ENCODE assay signal across 15 cellular contexts in genomic region chr6:11413112-11413687, GRCh38.
DNase-seq lines count a peak whose midpoint lies in the region; ATAC-seq and TF ChIP-seq lines count a peak whose summit lies in the region.
"Had no signal": no experiment of that assay in that cellular context is flagged by ENCODE, and none has a peak within 500 bp of the region (broad histone marks: within the 10 kb centered on the region; RNA-seq: fewer than 3 reads in every experiment).

No MANE protein-coding gene starts in this region.

- DNase-seq in SK-N-SH (no peak), GM20000 (ENCODE audit: low spot score) (no peak), lower lobe of right lung (no peak), NCI-H82 (lab: John Stamatoyannopoulos, UW) (no peak), AG20443 (ENCODE audit: low spot score) (no peak)
- DNase-seq: activated gamma-delta T cell treated with Interleukin-2 at 50 U/mL for 16 hours, DND-41, islet precursor cell, naive B cell, SHP77 had no signal

- no peak for ATAC-seq in SK-N-SH treated with all-trans-retinoic acid at 6 μM for 48 hours
- no peak for ATAC-seq in lower lobe of right lung
- ATAC-seq in HG03439 (IDR thresholded peaks at IDR 0.05; ENCODE audit: unreplicated experiment), result no peak

- no peaks in the 10 kb centered on the region for H3K9me2 ChIP-seq in SK-N-SH

- CTCF ChIA-PET in SK-N-SH (lab: Yijun Ruan, JAX), result no interaction called here

- H3K4me3 ChIP-seq in SK-N-SH (ENCODE audit: low read depth in 2 of 2, low read length in 1 of 2) (no peak overlapping the region), lower lobe of right lung (no peak overlapping the region)
- H3K4me3 ChIP-seq: right atrium auricular region, tibial nerve had no signal

- H3K9ac ChIP-seq in SK-N-SH, result no peak overlapping the region

- H4K20me1 ChIP-seq in SK-N-SH (ENCODE audit: insufficient read depth), result no peaks in the 10 kb centered on the region; the same call in 1 of the 2 replicates

- no peaks in the 10 kb centered on the region for H3K79me2 ChIP-seq in SK-N-SH (ENCODE audit: insufficient read depth)

- no peak for TF ChIP-seq EP300 in SK-N-SH (IDR thresholded peaks at IDR 0.05; ENCODE audit: borderline replicate concordance in 1 of 2, low read depth in 1 of 2, low read length in 1 of 2)

- H3K4me1 ChIP-seq in SK-N-SH (ENCODE audit: control insufficient read depth in 1 of 2, insufficient read depth in 2 of 2, low read depth in 1 of 2, low read length in 1 of 2) (peaks cover 9 to 23% of the 10 kb centered on the region in 2 experiments), lower lobe of right lung (peaks cover 24% of the 10 kb centered on the region)

- TF ChIP-seq CTCF in SK-N-SH (IDR thresholded peaks at IDR 0.05), result peak; percentile 27; the same call in 1 of the 2 replicates
- peak; percentile 6 for TF ChIP-seq CTCF in GM20000 (IDR thresholded peaks at IDR 0.05; ENCODE audit: extremely low read depth, missing control alignments)
- TF ChIP-seq CTCF in VCaP (conservative IDR thresholded peaks at IDR 0.05), result peak; percentile 61
- peak; percentile 11 for TF ChIP-seq CTCF in lower lobe of right lung (IDR thresholded peaks at IDR 0.05)

- no peaks in the 10 kb centered on the region for H3K9me3 ChIP-seq in SK-N-SH
- no peaks in the 10 kb centered on the region for H3K9me3 ChIP-seq in lower lobe of right lung
- H3K9me3 ChIP-seq: right atrium auricular region, tibial nerve had no signal

- no peak for TF ChIP-seq RAD21 in SK-N-SH (IDR thresholded peaks at IDR 0.05; ENCODE audit: low read length)

- intact Hi-C loops in lower lobe of right lung (cut with DNase I), result no loop called here

- POLR2A ChIA-PET in SK-N-SH (lab: Yijun Ruan, JAX), result no interaction called here

- WGBS in SK-N-SH (ENCODE audit: low lambda C conversion rate), result 98% methylated on average over 6 of the region's 6 CpGs

- H3K27ac ChIP-seq in SK-N-SH (ENCODE audit: low read depth in 2 of 2, low read length in 1 of 2), result peak overlapping the region in 1 of 2 experiments; percentile 2; a peak in 1 of 4 replicates
- H3K27ac ChIP-seq in VCaP, result no peak overlapping the region
- no peak overlapping the region for H3K27ac ChIP-seq in lower lobe of right lung

- peaks cover 33% of the 10 kb centered on the region for H3F3A ChIP-seq in SK-N-SH (replicated peaks; ENCODE audit: insufficient read depth)

- H3K27me3 ChIP-seq in SK-N-SH (ENCODE audit: insufficient read depth), result no peaks in the 10 kb centered on the region
- no peaks in the 10 kb centered on the region for H3K27me3 ChIP-seq in lower lobe of right lung (ENCODE audit: low read depth)
- H3K27me3 ChIP-seq: right atrium auricular region, tibial nerve had no signal

- no peak overlapping the region for H3K4me2 ChIP-seq in SK-N-SH

- H2AFZ ChIP-seq in SK-N-SH (ENCODE audit: low read depth), result no peak overlapping the region

- H3K36me3 ChIP-seq in SK-N-SH (replicated peaks in 1 of 2; ENCODE audit: control insufficient read depth in 1 of 2, insufficient read depth in 2 of 2, low read length in 1 of 2) (no peaks in the 10 kb centered on the region), lower lobe of right lung (no peaks in the 10 kb centered on the region)
- H3K36me3 ChIP-seq: right atrium auricular region, tibial nerve had no signal

TF ChIP-seq in SK-N-SH, 30 proteins besides CTCF, POLR2A, EP300 and RAD21:
- no peak for TF ChIP-seq MXI1 (IDR thresholded peaks at IDR 0.05; ENCODE audit: low read depth, low read length)
- no peak for TF ChIP-seq USF2 (IDR thresholded peaks at IDR 0.05; ENCODE audit: borderline replicate concordance, low read depth, low read length)
- 0 out of 2 replicates have a peak, but pooled peaks have one; percentile 21 for TF ChIP-seq YY1 (IDR thresholded peaks at IDR 0.05; ENCODE audit: low read depth)

TF ChIP-seq in SK-N-SH treated with all-trans-retinoic acid at 6 μM for 48 hours, 23 proteins besides CTCF, POLR2A, EP300 and RAD21:
- TF ChIP-seq PATZ1 (CRISPR knock-in tag; IDR thresholded peaks at IDR 0.05; ENCODE audit: borderline replicate concordance) (no peak), PPARA (CRISPR knock-in tag; IDR thresholded peaks at IDR 0.05; ENCODE audit: borderline replicate concordance) (no peak), ZFP30 (CRISPR knock-in tag; IDR thresholded peaks at IDR 0.05) (no peak), ISL1 (CRISPR knock-in tag; IDR thresholded peaks at IDR 0.05) (no peak), ZNF8 (CRISPR knock-in tag; IDR thresholded peaks at IDR 0.05) (no peak), TCF4 (CRISPR knock-in tag; IDR thresholded peaks at IDR 0.05; ENCODE audit: borderline replicate concordance) (no peak)

Comparison
In these comparisons a context has a peak if more than half of its experiments do, and no peak if none do; other contexts are left out.
1. CTCF ChIP-seq: peak in every context shown above with its lines; median percentile 61 in VCaP; 27 in SK-N-SH; 11 in lower lobe of right lung; 6 in GM20000.